Comparison of ENCODE assay signal across 8 cellular contexts in the genomic region with DNA sequence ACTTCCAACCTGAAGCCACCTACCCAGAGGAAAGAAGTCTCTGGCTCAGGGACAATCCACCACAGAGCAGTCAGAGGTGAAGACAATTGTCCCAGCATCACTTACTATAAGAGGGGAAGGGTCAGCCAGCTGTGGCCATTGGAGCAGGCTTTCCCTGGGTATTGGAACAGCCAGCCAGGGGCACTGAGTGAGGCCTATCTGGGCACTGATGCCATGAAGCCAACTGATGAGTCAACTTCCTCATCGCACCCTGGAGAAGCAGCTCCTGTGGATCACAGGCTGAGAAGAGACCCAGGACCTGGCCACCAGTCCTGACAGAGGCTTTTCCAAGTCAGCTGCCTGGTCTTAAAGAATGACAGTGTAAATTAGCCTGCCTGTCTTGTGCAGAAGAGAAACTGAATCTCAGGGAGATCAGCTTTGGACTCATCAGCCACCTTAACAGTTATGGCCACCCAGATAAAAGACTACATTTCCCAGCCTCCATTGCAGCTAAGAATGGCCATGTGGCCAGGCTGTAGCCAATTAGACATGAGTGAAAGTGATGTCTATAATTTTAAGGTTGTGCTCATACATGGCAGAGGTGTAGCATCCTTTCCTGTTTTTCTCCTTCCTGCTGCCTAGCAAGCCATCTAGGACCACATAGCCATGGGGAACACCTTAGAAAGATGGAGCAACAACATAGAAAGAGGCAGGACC. TPM values are rescaled to one million over a fixed set of nuclear protein-coding genes. Genes with fewer than 3 reads are reported as not detected.
DNase-seq lines count a peak whose midpoint lies in the region; ATAC-seq and TF ChIP-seq lines count a peak whose summit lies in the region.

No MANE protein-coding gene starts in this region.

- TF ChIP-seq RAD21 in Ishikawa (IDR thresholded peaks at IDR 0.05; ENCODE audit: low read depth): no peak

- in situ Hi-C loops in gastrocnemius medialis (cut with MboI; ENCODE audit: low sequenced_read_pairs in 4 of 4): no loop called here

- H3K4me1 ChIP-seq in gastrocnemius medialis: no peaks in the 10 kb centered on the region

- H3K27ac ChIP-seq in gastrocnemius medialis: no peak overlapping the region

- H3K4me3 ChIP-seq in gastrocnemius medialis: no peak overlapping the region

- TF ChIP-seq EP300 in Ishikawa (IDR thresholded peaks at IDR 0.05; ENCODE audit: borderline replicate concordance): no peak

- ATAC-seq in gastrocnemius medialis (peak; percentile 79 to 80), HG03095 (IDR thresholded peaks at IDR 0.05; ENCODE audit: unreplicated experiment) (no peak), GM18505 (IDR thresholded peaks at IDR 0.05; ENCODE audit: unreplicated experiment) (no peak)

- no peak for TF ChIP-seq CTCF in gastrocnemius medialis (IDR thresholded peaks at IDR 0.05 in 4 of 5, conservative IDR thresholded peaks at IDR 0.05 in 1 of 5)

- no peaks in the 10 kb centered on the region for H3K36me3 ChIP-seq in gastrocnemius medialis

- peak; percentile 38 for DNase-seq in activated effector memory CD4-positive, alpha-beta T cell treated with anti-CD3 and anti-CD28 coated beads, Interleukin-2, amount 50 U/mL, for 16 hours
- DNase-seq in activated effector memory CD4-positive, alpha-beta T cell treated with Interleukin-2 at 50 U/mL for 16 hours: no peak
- DNase-seq in dermis blood vessel endothelial cell: peak; percentile 66
- no peak for DNase-seq in gastrocnemius medialis
- DNase-seq in stimulated activated CD8-positive, alpha-beta memory T cell treated with anti-CD3 and anti-CD28 coated beads, Interleukin-4, amount 100 ng/mL, for 48 hours: no peak

- intact Hi-C loops in gastrocnemius medialis (cut with DNase I; ENCODE audit: low total_unique reads): no loop called here

- no peak for TF ChIP-seq POLR2A in gastrocnemius medialis (IDR thresholded peaks at IDR 0.05)
- no peak for TF ChIP-seq POLR2A in GM18505 (IDR thresholded peaks at IDR 0.05; ENCODE audit: borderline replicate concordance, extremely low read depth, insufficient read depth, insufficient read length)

- no peaks in the 10 kb centered on the region for H3K9me3 ChIP-seq in gastrocnemius medialis

- no peaks in the 10 kb centered on the region for H3K27me3 ChIP-seq in gastrocnemius medialis

TF ChIP-seq in Ishikawa, 13 proteins besides CTCF, POLR2A, EP300 and RAD21:
- TF ChIP-seq USF1 (IDR thresholded peaks at IDR 0.05) (peak; percentile 95), NFIC (IDR thresholded peaks at IDR 0.05) (no peak), YY1 (IDR thresholded peaks at IDR 0.05; ENCODE audit: low read depth) (peak; percentile 85), CEBPB (IDR thresholded peaks at IDR 0.05) (no peak), EGR1 (IDR thresholded peaks at IDR 0.05) (no peak), TEAD4 (IDR thresholded peaks at IDR 0.05) (no peak), CREB1 (IDR thresholded peaks at IDR 0.05; ENCODE audit: low read depth) (no peak)

RNA-seq across cellular contexts. Expression of gene CHST1, which starts 19.0 kb away (rescaled TPM):
- total RNA-seq in dermis blood vessel endothelial cell: 15.7 and 23.1 TPM in 2 replicates
- 1 to 10 TPM; 4.5 to 5.6 (median 5.0) TPM for total RNA-seq in gastrocnemius medialis

Comparison
In these comparisons a context has a peak if more than half of its experiments do, and no peak if none do; other contexts are left out.
1. DNase-seq: peak in activated effector memory CD4-positive, alpha-beta T cell treated with anti-CD3 and anti-CD28 coated beads, Interleukin-2, amount 50 U/mL, for 16 hours (single experiment) and dermis blood vessel endothelial cell (single experiment); none in activated effector memory CD4-positive, alpha-beta T cell treated with Interleukin-2 at 50 U/mL for 16 hours (single experiment), gastrocnemius medialis (0 of 2) and stimulated activated CD8-positive, alpha-beta memory T cell treated with anti-CD3 and anti-CD28 coated beads, Interleukin-4, amount 100 ng/mL, for 48 hours (single experiment).
2. ATAC-seq: peak in gastrocnemius medialis (2 of 2); none in HG03095 (single experiment) and GM18505 (single experiment).